ENCODE assay signal across 26 cellular contexts in the genomic region with DNA sequence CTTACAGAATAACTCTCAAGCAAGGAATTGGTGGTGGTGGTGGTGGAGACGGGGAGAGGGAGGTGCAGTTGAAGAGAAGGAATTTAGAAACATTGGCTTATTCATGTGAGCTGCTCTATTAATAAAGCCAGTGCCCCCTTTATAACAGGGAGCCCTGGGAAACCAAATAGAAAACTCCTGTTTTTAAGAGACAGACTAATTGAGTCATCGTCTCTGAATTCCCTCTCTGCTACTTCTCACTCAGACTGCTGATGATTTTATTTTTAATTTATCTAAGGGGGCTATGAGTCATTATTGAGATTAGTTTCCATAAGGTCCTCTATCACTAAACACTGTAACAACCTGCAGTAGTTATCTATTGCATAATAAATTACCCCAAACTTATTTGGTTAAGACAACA.
DNase-seq lines count a peak whose midpoint lies in the region; ATAC-seq, FAIRE-seq and TF ChIP-seq lines count a peak whose summit lies in the region.
"Had no signal": no experiment of that assay in that cellular context is flagged by ENCODE, and none has a peak within 500 bp of the region (broad histone marks: within the 10 kb centered on the region; RNA-seq: fewer than 3 reads in every experiment).

No MANE protein-coding gene starts in this region.

- peak; percentile 71 for ATAC-seq in IMR-90 (ENCODE audit: low read depth)
- no peak for ATAC-seq in effector memory CD8-positive, alpha-beta T cell (replicated peaks)
- ATAC-seq: activated CD8-positive, alpha-beta T cell treated with anti-CD3 and anti-CD28 coated beads for 36 hours; HCT116; left lung; sciatic nerve had no signal

- peaks cover 3% of the 10 kb centered on the region in 2 experiments; a peak in 2 of 5 replicates for H3K9me3 Mint-ChIP-seq in H9
- H3K9me3 Mint-ChIP-seq in effector memory CD8-positive, alpha-beta T cell = no peaks in the 10 kb centered on the region
- H3K9me3 Mint-ChIP-seq: activated CD8-positive, alpha-beta T cell treated with anti-CD3 and anti-CD28 coated beads for 36 hours; nephron progenitor cell had no signal

- H4K20me1 ChIP-seq in IMR-90 (ENCODE audit: insufficient read depth, low read length) = no peaks in the 10 kb centered on the region
- no peaks in the 10 kb centered on the region for H4K20me1 ChIP-seq in H9 (ENCODE audit: control insufficient read depth, insufficient read depth, insufficient read length)

- POLR2A ChIA-PET in IMR-90 (lab: Charles Lee; ENCODE audit: unreplicated experiment) = no interaction called here

- intact Hi-C loops in IMR-90 (cut with micrococcal nuclease) = no loop called here

- H2BK120ac ChIP-seq in IMR-90 (ENCODE audit: low read depth, low read length) (no peak overlapping the region), H9 (ENCODE audit: low read depth, low read length, poor library complexity, severe bottlenecking) (no peak overlapping the region)

- TF ChIP-seq CTCF in IMR-90 (conservative IDR thresholded peaks at IDR 0.05; ENCODE audit: low read depth, low read length) (no peak), bronchial epithelial cell (IDR thresholded peaks at IDR 0.05; ENCODE audit: insufficient read depth, low read length, severe bottlenecking) (no peak), H9 (conservative IDR thresholded peaks at IDR 0.05) (no peak)

- no TSS peak for BruUV-seq in IMR-90 (replicated peaks; lab: Mats Ljungman, UMichigan)

- no peaks in the 10 kb centered on the region for H3K36me3 Mint-ChIP-seq in H9 (ENCODE audit: insufficient read depth in 1 of 3, low read depth in 3 of 3)
- H3K36me3 Mint-ChIP-seq in effector memory CD8-positive, alpha-beta T cell (ENCODE audit: insufficient read depth) = no peaks in the 10 kb centered on the region

- CTCF ChIA-PET in IMR-90 (lab: Yijun Ruan, JAX) = no interaction called here

- H2BK15ac ChIP-seq in IMR-90 (ENCODE audit: low read depth, low read length) (no peak overlapping the region), H9 (ENCODE audit: low read depth, low read length) (no peak overlapping the region)

- H3K4me3 Mint-ChIP-seq in H9 = no peak overlapping the region
- H3K4me3 Mint-ChIP-seq in effector memory CD8-positive, alpha-beta T cell = no peak overlapping the region
- H3K4me3 Mint-ChIP-seq: activated CD8-positive, alpha-beta T cell treated with anti-CD3 and anti-CD28 coated beads for 36 hours; nephron progenitor cell had no signal

- H3K4me1 ChIP-seq in IMR-90 (ENCODE audit: control insufficient read depth, insufficient read depth, low read length) = peaks cover 9% of the 10 kb centered on the region
- no peaks in the 10 kb centered on the region for H3K4me1 ChIP-seq in H9 (ENCODE audit: insufficient read depth, low read length)
- H3K4me1 ChIP-seq: adrenal gland, left lung, upper lobe of left lung had no signal

- H2BK5ac ChIP-seq in IMR-90 (ENCODE audit: low read depth, low read length, poor library complexity, severe bottlenecking) (no peak overlapping the region), H9 (ENCODE audit: insufficient read length, low read length) (no peak overlapping the region)

- H3K79me2 ChIP-seq in H9 (ENCODE audit: insufficient read depth, low read length) = no peaks in the 10 kb centered on the region

- no peak overlapping the region for H3T11ph ChIP-seq in H9 (ENCODE audit: low read length)

- H3K56ac ChIP-seq in IMR-90 (ENCODE audit: extremely low read depth, insufficient read depth, low read length) (no peak overlapping the region), H9 (ENCODE audit: insufficient read length, low read depth, low read length) (no peak overlapping the region)

- H3K9ac ChIP-seq in IMR-90 (ENCODE audit: low read depth, low read length) = no peak overlapping the region
- H3K9ac ChIP-seq in H9 (ENCODE audit: extremely low read depth, insufficient read length, low read length) = no peak overlapping the region
- H3K9ac ChIP-seq: KMS-11 had no signal

- H3K27ac Mint-ChIP-seq in H9 = no peak overlapping the region
- no peak overlapping the region for H3K27ac Mint-ChIP-seq in effector memory CD8-positive, alpha-beta T cell
- H3K27ac Mint-ChIP-seq: activated CD8-positive, alpha-beta T cell treated with anti-CD3 and anti-CD28 coated beads for 36 hours; nephron progenitor cell had no signal

- H4K91ac ChIP-seq in IMR-90 (ENCODE audit: insufficient read depth, low read depth, low read length) (no peak overlapping the region), H9 (ENCODE audit: insufficient read length, low read depth, low read length) (no peak overlapping the region)

- TF ChIP-seq RAD21 in IMR-90 (IDR thresholded peaks at IDR 0.05; ENCODE audit: low read length) = no peak

- dilution Hi-C loops in IMR-90 (cut with HindIII; ENCODE audit: low sequenced_read_pairs, unreplicated experiment) = no loop called here

- H3K4ac ChIP-seq in IMR-90 (ENCODE audit: low read depth, low read length) = no peak overlapping the region
- H3K4ac ChIP-seq in H9 (ENCODE audit: low read depth, low read length) = no peak overlapping the region

- H3K23ac ChIP-seq in IMR-90 (ENCODE audit: low read depth, low read length) (no peak overlapping the region), H9 (ENCODE audit: insufficient read length, low read depth, low read length) (no peak overlapping the region)

- H3K18ac ChIP-seq in IMR-90 (ENCODE audit: low read depth, low read length) = no peak overlapping the region
- no peak overlapping the region for H3K18ac ChIP-seq in H9 (ENCODE audit: insufficient read length, low read depth, low read length)

- no CpG with 5 or more reads among the region's 2 CpGs for WGBS in IMR-90 (ENCODE audit: extremely low coverage in 2 of 2, insufficient read length in 1 of 2), 2 experiments
- WGBS in H9 (ENCODE audit: extremely low coverage, insufficient read length, low lambda C conversion rate) = no CpG with 5 or more reads among the region's 2 CpGs

- H3K9me1 ChIP-seq in IMR-90 (ENCODE audit: insufficient read depth, low read length) = no peaks in the 10 kb centered on the region; the same call in 1 of the 2 replicates

- no peak overlapping the region for H3K14ac ChIP-seq in IMR-90 (replicated peaks; ENCODE audit: low read depth, low read length)
- H3K14ac ChIP-seq in H9 (ENCODE audit: insufficient read depth, low read length) = no peak overlapping the region

- no peak overlapping the region for H2AK9ac ChIP-seq in IMR-90 (replicated peaks; ENCODE audit: low read depth, low read length, poor library complexity)

- H4K5ac ChIP-seq in IMR-90 (ENCODE audit: low read depth, low read length) (no peak overlapping the region), H9 (ENCODE audit: insufficient read length, low read depth, low read length) (no peak overlapping the region)

- H3K4me1 Mint-ChIP-seq in H9 = no peaks in the 10 kb centered on the region
- H3K4me1 Mint-ChIP-seq in effector memory CD8-positive, alpha-beta T cell (ENCODE audit: low read depth in 2 of 2) = no peaks in the 10 kb centered on the region

- H4K8ac ChIP-seq in IMR-90 (ENCODE audit: low read depth in 2 of 2, low read length in 2 of 2) (no peak overlapping the region), H9 (replicated peaks; ENCODE audit: insufficient read length, low read depth, low read length) (no peak overlapping the region)

- no peak overlapping the region for H3K4me2 ChIP-seq in IMR-90 (ENCODE audit: low read depth, low read length)
- no peak overlapping the region for H3K4me2 ChIP-seq in H9 (ENCODE audit: insufficient read depth, insufficient read length, low read length)
- H3K4me2 ChIP-seq: KMS-11 had no signal

- no peaks in the 10 kb centered on the region; the same call in 1 of the 2 replicates for H3K36me3 ChIP-seq in IMR-90 (ENCODE audit: control insufficient read depth, insufficient read depth, low read length)
- H3K36me3 ChIP-seq in bronchial epithelial cell (ENCODE audit: control insufficient read depth, insufficient read depth, low read length) = no peaks in the 10 kb centered on the region
- H3K36me3 ChIP-seq: adrenal gland, left lung, upper lobe of left lung had no signal

- DNase-seq in AG08395 (ENCODE audit: low spot score) (peak; percentile 27), IMR-90 (peak; percentile 77), bronchial epithelial cell (ENCODE audit: low read depth) (peak; percentile 62), kidney glomerular epithelial cell (lab: John Stamatoyannopoulos, UW) (peak; percentile 84), NOMO-1 treated with DMSO at 0.1 percent for 48 hours (lab: John Stamatoyannopoulos, UW; ENCODE audit: unreplicated experiment) (no peak), H9 (no peak), NCI-H187 treated with DMSO at 0.1 percent for 48 hours (lab: John Stamatoyannopoulos, UW) (no peak)
- no peak for DNase-seq in effector memory CD8-positive, alpha-beta T cell
- DNase-seq: activated CD4-positive, CD25-positive, alpha-beta regulatory T cell; activated CD8-positive, alpha-beta T cell treated with anti-CD3 and anti-CD28 coated beads for 36 hours; adrenal gland; C1 segment of cervical spinal cord; Calu3; central memory CD4-positive, alpha-beta T cell; left lung; midbrain; MV-4-11; NCI-H2171; nephron progenitor cell; T-helper 9 cell; upper lobe of left lung had no signal

- no peaks in the 10 kb centered on the region for H3K23me2 ChIP-seq in H9 (ENCODE audit: insufficient read length, low read depth, low read length, poor library complexity, severe bottlenecking)

- no peak overlapping the region for H2BK12ac ChIP-seq in H9 (ENCODE audit: insufficient read length, low read depth, low read length)

- no peak overlapping the region for H3K4me3 ChIP-seq in IMR-90 (ENCODE audit: insufficient read depth, low read depth, low read length)
- no peak overlapping the region for H3K4me3 ChIP-seq in bronchial epithelial cell (ENCODE audit: low read depth, low read length)
- H3K4me3 ChIP-seq: adrenal gland, left lung, upper lobe of left lung had no signal

- H3K27ac ChIP-seq in IMR-90 (ENCODE audit: insufficient read depth, low read length) = no peak overlapping the region
- H3K27ac ChIP-seq in H9 (ENCODE audit: insufficient read length, low read depth, low read length) = no peak overlapping the region
- H3K27ac ChIP-seq: adrenal gland, KMS-11, left lung, RWPE1, upper lobe of left lung had no signal

- no peak for TF ChIP-seq POLR2A in IMR-90 (IDR thresholded peaks at IDR 0.05; ENCODE audit: low read depth, low read length)

- H2BK20ac ChIP-seq in IMR-90 (ENCODE audit: low read depth, low read length) = no peak overlapping the region
- H2BK20ac ChIP-seq in H9 (ENCODE audit: low read depth, low read length, poor library complexity, severe bottlenecking) = no peak overlapping the region

- no peak overlapping the region for H2AK5ac ChIP-seq in IMR-90 (ENCODE audit: low read depth, low read length)
- no peak overlapping the region for H2AK5ac ChIP-seq in H9 (ENCODE audit: insufficient read length, low read length)

- H3K79me1 ChIP-seq in IMR-90 (ENCODE audit: low read depth in 1 of 2, low read length in 2 of 2) (no peaks in the 10 kb centered on the region), H9 (ENCODE audit: insufficient read depth, low read depth, low read length, poor library complexity, severe bottlenecking) (no peaks in the 10 kb centered on the region)

- FAIRE-seq in bronchial epithelial cell (lab: Jason Lieb, UNC) = no peak
- FAIRE-seq: A204.1 had no signal

- no peak overlapping the region for H2AFZ ChIP-seq in IMR-90 (replicated peaks; ENCODE audit: low read length, poor library complexity)
- H2AFZ ChIP-seq in H9 (ENCODE audit: low read length) = no peak overlapping the region

- in situ Hi-C loops in IMR-90 (cut with MboI; ENCODE audit: low sequenced_read_pairs) = no loop called here

- H3K27me3 ChIP-seq in IMR-90 (ENCODE audit: control insufficient read depth, insufficient read depth, low read length) (no peaks in the 10 kb centered on the region), bronchial epithelial cell (ENCODE audit: control insufficient read depth, insufficient read depth, low read length) (no peaks in the 10 kb centered on the region), H9 (ENCODE audit: insufficient read depth, low read length) (no peaks in the 10 kb centered on the region)
- H3K27me3 ChIP-seq: adrenal gland, left lung, upper lobe of left lung had no signal

- H3K9me3 ChIP-seq in IMR-90 (ENCODE audit: control insufficient read depth, insufficient read depth, low read length) (peaks cover 3% of the 10 kb centered on the region; the same call in 1 of the 2 replicates), H9 (ENCODE audit: control insufficient read depth, low read depth, low read length) (peaks cover 5% of the 10 kb centered on the region)
- H3K9me3 ChIP-seq: adrenal gland, left lung, upper lobe of left lung had no signal

- peaks cover 16% of the 10 kb centered on the region for H3K27me3 Mint-ChIP-seq in H9 (ENCODE audit: low read depth)
- H3K27me3 Mint-ChIP-seq in effector memory CD8-positive, alpha-beta T cell = peaks cover 42 to 43% of the 10 kb centered on the region in 2 donors

Comparison
In these comparisons a context has a peak if more than half of its experiments do, and no peak if none do; other contexts are left out.
1. DNase-seq: peak in AG08395 (single experiment), IMR-90 (single experiment), bronchial epithelial cell (single experiment) and kidney glomerular epithelial cell (single experiment); none in NOMO-1 treated with DMSO at 0.1 percent for 48 hours (single experiment), H9 (single experiment), effector memory CD8-positive, alpha-beta T cell (0 of 3) and NCI-H187 treated with DMSO at 0.1 percent for 48 hours (single experiment).